17 cellular contexts compared by ENCODE assay signal in the genomic region with DNA sequence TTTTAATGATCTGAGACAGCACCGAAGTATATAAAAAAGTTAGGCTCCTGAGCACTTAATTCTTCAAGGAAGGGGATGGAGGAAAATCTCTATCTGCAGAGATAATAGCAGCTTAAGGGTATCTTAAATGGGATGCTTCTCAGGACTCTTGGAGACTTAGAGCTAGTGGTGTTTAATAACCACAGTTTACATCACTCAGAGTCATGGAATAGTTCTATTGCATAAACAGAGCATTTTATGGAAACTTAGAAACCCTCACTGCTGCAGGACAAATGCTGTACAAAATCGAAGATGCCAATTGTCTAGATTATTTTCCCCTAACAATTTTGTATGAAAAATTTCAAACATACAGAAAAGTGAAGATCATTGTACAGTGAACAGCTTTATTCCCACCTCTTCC.
DNase-seq lines count a peak whose midpoint lies in the region; ATAC-seq, FAIRE-seq and TF ChIP-seq lines count a peak whose summit lies in the region.
"Had no signal": no experiment of that assay in that cellular context is flagged by ENCODE, and none has a peak within 500 bp of the region (broad histone marks: within the 10 kb centered on the region; RNA-seq: fewer than 3 reads in every experiment).

No MANE protein-coding gene starts in this region.

- no peak for ATAC-seq in GM19035 (IDR thresholded peaks at IDR 0.05; ENCODE audit: unreplicated experiment)
- ATAC-seq in GM21528 (IDR thresholded peaks at IDR 0.05; ENCODE audit: low FRiP score, unreplicated experiment), result no peak

- TF ChIP-seq CTCF in D721Med (IDR thresholded peaks at IDR 0.05; ENCODE audit: insufficient read depth, missing control alignments) (no peak), fibroblast of villous mesenchyme (IDR thresholded peaks at IDR 0.05; ENCODE audit: insufficient read depth, low read depth, low read length) (no peak)

- no peak for DNase-seq in D721Med (ENCODE audit: insufficient read length, low spot score)
- peak; percentile 54 for DNase-seq in M059J (ENCODE audit: low read depth)
- peak; percentile 28 for DNase-seq in fibroblast of villous mesenchyme (ENCODE audit: low read depth)
- DNase-seq in T1000 (lab: John Stamatoyannopoulos, UW), result no peak
- no peak for DNase-seq in NCI-H526 (lab: John Stamatoyannopoulos, UW)
- DNase-seq: ACHN; CD4-positive, CD25-positive, alpha-beta regulatory T cell; CD8-positive, alpha-beta memory T cell; COR-L47; GDM1; GM23248 had no signal

- no peak overlapping the region for H3K4me3 ChIP-seq in fibroblast of villous mesenchyme (ENCODE audit: low read depth, low read length)
- H3K4me3 ChIP-seq: BLaER1 treated with 17β-estradiol and CSF1 and Interleukin-3, amounts not matched to agents 10 nM and 100 nM; GM23248; HAP-1 had no signal

- FAIRE-seq in D721Med (lab: Jason Lieb, UNC), result peak; percentile 16
- FAIRE-seq: A204.1, GM19239 had no signal

Comparison
In these comparisons a context has a peak if more than half of its experiments do, and no peak if none do; other contexts are left out.
1. DNase-seq: peak in M059J (single experiment) and fibroblast of villous mesenchyme (single experiment); none in D721Med (single experiment), T1000 (single experiment) and NCI-H526 (0 of 2).